9 cellular contexts compared by ENCODE assay signal in genomic region chr1:43763497-43763973, GRCh38. TPM values are rescaled to one million over a fixed set of nuclear protein-coding genes. Genes with fewer than 3 reads are reported as not detected.
DNase-seq lines count a peak whose midpoint lies in the region; ATAC-seq, FAIRE-seq and TF ChIP-seq lines count a peak whose summit lies in the region.
"Had no signal": no experiment of that assay in that cellular context is flagged by ENCODE, and none has a peak within 500 bp of the region (broad histone marks: within the 10 kb centered on the region; RNA-seq: fewer than 3 reads in every experiment).

No MANE protein-coding gene starts in this region.

- ATAC-seq in pancreas = peak; percentile 95 to 100 (median 98)
- no peak for ATAC-seq in HG02678 (IDR thresholded peaks at IDR 0.05; ENCODE audit: unreplicated experiment)

- H3K36me3 ChIP-seq in SJCRH30 = no peaks in the 10 kb centered on the region
- H3K36me3 ChIP-seq in pancreas = no peaks in the 10 kb centered on the region
- no peaks in the 10 kb centered on the region for H3K36me3 ChIP-seq in vagina

- H3K4me3 ChIP-seq in SJCRH30 = no peak overlapping the region
- H3K4me3 ChIP-seq in pancreas = no peak overlapping the region
- no peak overlapping the region for H3K4me3 ChIP-seq in vagina

- H3K9me3 Mint-ChIP-seq in activated naive CD4-positive, alpha-beta T cell treated with anti-CD3 and anti-CD28 coated beads, Interleukin-2, amount 10 ng/mL, durations not matched to agents 7 days and 5 days = no peaks in the 10 kb centered on the region

- no peak for TF ChIP-seq POLR2A in vagina (IDR thresholded peaks at IDR 0.05)

- H3K4me1 Mint-ChIP-seq in activated naive CD4-positive, alpha-beta T cell treated with anti-CD3 and anti-CD28 coated beads, Interleukin-2, amount 10 ng/mL, durations not matched to agents 7 days and 5 days = no peaks in the 10 kb centered on the region

- intact Hi-C loops in pancreas (cut with DNase I) (loop anchor here in 1 of 3 donors (10.0 kb wide), 2 partner anchors 171 to 271 kb away; partner anchors contain the start of genes ARTN and SLC6A9), vagina (cut with DNase I) (loop anchor here (5.0 kb wide), 1 partner anchor 169 kb away; the partner anchor contains the start of gene ARTN)

- H3K36me3 Mint-ChIP-seq in activated naive CD4-positive, alpha-beta T cell treated with anti-CD3 and anti-CD28 coated beads, Interleukin-2, amount 10 ng/mL, durations not matched to agents 7 days and 5 days = no peaks in the 10 kb centered on the region

- FAIRE-seq in G401.6 (lab: Jason Lieb, UNC) = peak; percentile 88
- peak; percentile 94 for FAIRE-seq in pancreas (lab: Jason Lieb, UNC)
- FAIRE-seq: colon had no signal

- H3K4me1 ChIP-seq in SJCRH30 (peaks cover 4% of the 10 kb centered on the region; the same call in 1 of the 2 replicates), pancreas (no peaks in the 10 kb centered on the region), vagina (peaks cover 13% of the 10 kb centered on the region)

- H3K27ac ChIP-seq in SJCRH30 (no peak overlapping the region), pancreas (no peak overlapping the region), vagina (no peak overlapping the region)

- peak; percentile 84 for DNase-seq in NAMALWA (ENCODE audit: low spot score)
- DNase-seq in SJCRH30 = peak; percentile 79 to 95
- peak; percentile 67 for DNase-seq in activated naive CD4-positive, alpha-beta T cell treated with anti-CD3 and anti-CD28 coated beads, Interleukin-2, amount 10 ng/mL, durations not matched to agents 7 days and 5 days
- DNase-seq in glomerular endothelial cell (ENCODE audit: extremely low read depth, low read depth, low spot score) = peak; percentile 74
- peak in 4 of 6 donors; percentile 37 to 78 (median 56) for DNase-seq in pancreas
- DNase-seq in vagina (ENCODE audit: extremely low spot score in 2 of 2) = no peak

- no peak overlapping the region for H3K4me3 Mint-ChIP-seq in activated naive CD4-positive, alpha-beta T cell treated with anti-CD3 and anti-CD28 coated beads, Interleukin-2, amount 10 ng/mL, durations not matched to agents 7 days and 5 days

- 0 to 1% methylated on average over 4 of the region's 4 CpGs for whole genome bisulfite sequencing in pancreas, 2 donors

- H3K27ac Mint-ChIP-seq in activated naive CD4-positive, alpha-beta T cell treated with anti-CD3 and anti-CD28 coated beads, Interleukin-2, amount 10 ng/mL, durations not matched to agents 7 days and 5 days = no peak overlapping the region

- peak; percentile 58 to 74 (median 62) for TF ChIP-seq CTCF in pancreas (IDR thresholded peaks at IDR 0.05)
- peak; percentile 87 to 93 (median 92) for TF ChIP-seq CTCF in vagina (IDR thresholded peaks at IDR 0.05)

- CTCF ChIA-PET in activated naive CD4-positive, alpha-beta T cell treated with anti-CD3 and anti-CD28 coated beads, Interleukin-2, amount 10 ng/mL, durations not matched to agents 7 days and 5 days (lab: Charles Lee) = interaction anchor here (0.6 to 12.9 kb wide), 48 partner anchors 9 to 524 kb away, joined by 3 to 452 read pairs (median 4); partner anchors contain the start of genes ARTN, IPO13 and PTPRF

- H3K27me3 ChIP-seq in SJCRH30 (no peaks in the 10 kb centered on the region), pancreas (no peaks in the 10 kb centered on the region), vagina (no peaks in the 10 kb centered on the region)

- no peaks in the 10 kb centered on the region for H3K27me3 Mint-ChIP-seq in activated naive CD4-positive, alpha-beta T cell treated with anti-CD3 and anti-CD28 coated beads, Interleukin-2, amount 10 ng/mL, durations not matched to agents 7 days and 5 days

- no peaks in the 10 kb centered on the region for H3K9me3 ChIP-seq in SJCRH30 (replicated peaks)
- no peaks in the 10 kb centered on the region for H3K9me3 ChIP-seq in pancreas
- H3K9me3 ChIP-seq in vagina = no peaks in the 10 kb centered on the region

RNA-seq across cellular contexts. Expression of gene ST3GAL3, which starts 56.2 kb away (rescaled TPM):
- total RNA-seq in SJCRH30 (2014; rRNA removed; shearing (Covaris generic)) = 6.9 and 10.5 TPM in 2 replicates
- total RNA-seq in glomerular endothelial cell = 20.2 and 29.3 TPM in 2 replicates
- 1 to 10 TPM; 5.6 to 9.5 (median 7.5) TPM for total RNA-seq in pancreas
- 10 to 100 TPM; 10.2 to 11.4 TPM for polyA plus RNA-seq in pancreas
- 18.7 TPM for total RNA-seq in vagina

Comparison
In these comparisons a context has a peak if more than half of its experiments do, and no peak if none do; other contexts are left out.
1. DNase-seq: peak in NAMALWA (single experiment), SJCRH30 (2 of 2), activated naive CD4-positive, alpha-beta T cell treated with anti-CD3 and anti-CD28 coated beads, Interleukin-2, amount 10 ng/mL, durations not matched to agents 7 days and 5 days (single experiment), glomerular endothelial cell (single experiment) and pancreas (4 of 6); none in vagina (0 of 2).